In genomic region chr3:46092704-46093085, GRCh38 we compare ENCODE assay signal across 15 cellular contexts.
A peak's percentile ranks its signal among the peaks of the same experiment; 100 is the strongest.
DNase-seq lines count a peak whose midpoint lies in the region; ATAC-seq, FAIRE-seq and TF ChIP-seq lines count a peak whose summit lies in the region.
"Had no signal": no experiment of that assay in that cellular context is flagged by ENCODE, and none has a peak within 500 bp of the region (broad histone marks: within the 10 kb centered on the region; RNA-seq: fewer than 3 reads in every experiment).

No MANE protein-coding gene starts in this region.

- H3K27me3 Mint-ChIP-seq in activated B cell treated with CpG ODN at 0.5 μM for 24 hours, result no peaks in the 10 kb centered on the region
- no peaks in the 10 kb centered on the region for H3K27me3 Mint-ChIP-seq in activated T-helper 17 cell treated with anti-CD3 and anti-CD28 coated beads, Interleukin-2, amount 50 U/mL, for 72 hours
- peaks cover 2% of the 10 kb centered on the region; the same call in 1 of the 2 replicates for H3K27me3 Mint-ChIP-seq in H9 (ENCODE audit: low read depth)

- peak; percentile 40 for ATAC-seq in GM19395 (IDR thresholded peaks at IDR 0.05; ENCODE audit: unreplicated experiment)
- ATAC-seq in HG03066 (IDR thresholded peaks at IDR 0.05; ENCODE audit: low read depth, unreplicated experiment), result peak; percentile 36
- ATAC-seq in activated B cell treated with CpG ODN at 0.5 μM for 24 hours (ENCODE audit: low read depth), result no peak
- no peak for ATAC-seq in activated T-helper 17 cell treated with anti-CD3 and anti-CD28 coated beads, Interleukin-2, amount 50 U/mL, for 72 hours (replicated peaks)
- no peak for ATAC-seq in HG03432 (IDR thresholded peaks at IDR 0.05; ENCODE audit: unreplicated experiment)
- ATAC-seq: foreskin keratinocyte had no signal

- H3K4me1 ChIP-seq in smooth muscle cell (ENCODE audit: low read depth) (no peaks in the 10 kb centered on the region), H9 (ENCODE audit: insufficient read depth, low read length) (no peaks in the 10 kb centered on the region)
- H3K4me1 ChIP-seq: ascending aorta, foreskin keratinocyte had no signal

- TF ChIP-seq POLR2A in GM12891 (IDR thresholded peaks at IDR 0.05; ENCODE audit: low read depth, low read length), result no peak

- no peaks in the 10 kb centered on the region for H3K36me3 ChIP-seq in smooth muscle cell (ENCODE audit: low read depth)
- H3K36me3 ChIP-seq: ascending aorta had no signal

- H3K27ac Mint-ChIP-seq in activated B cell treated with CpG ODN at 0.5 μM for 24 hours (peak overlapping the region; percentile 61), H9 (no peak overlapping the region)
- no peak overlapping the region for H3K27ac Mint-ChIP-seq in activated T-helper 17 cell treated with anti-CD3 and anti-CD28 coated beads, Interleukin-2, amount 50 U/mL, for 72 hours
- H3K27ac Mint-ChIP-seq: HFFc6 had no signal

- H3K18ac ChIP-seq in H9 (ENCODE audit: insufficient read length, low read depth, low read length), result no peak overlapping the region

- H3K23ac ChIP-seq in H9 (ENCODE audit: insufficient read length, low read depth, low read length), result no peak overlapping the region

- no peaks in the 10 kb centered on the region for H3K9me3 ChIP-seq in smooth muscle cell (replicated peaks; ENCODE audit: low read depth)
- no peaks in the 10 kb centered on the region for H3K9me3 ChIP-seq in H9 (ENCODE audit: control insufficient read depth, low read depth, low read length)
- H3K9me3 ChIP-seq: ascending aorta, SK-N-SH had no signal

- H3K4me1 Mint-ChIP-seq in activated B cell treated with CpG ODN at 0.5 μM for 24 hours, result peaks cover 92% of the 10 kb centered on the region
- peaks cover 19% of the 10 kb centered on the region for H3K4me1 Mint-ChIP-seq in activated T-helper 17 cell treated with anti-CD3 and anti-CD28 coated beads, Interleukin-2, amount 50 U/mL, for 72 hours
- no peaks in the 10 kb centered on the region for H3K4me1 Mint-ChIP-seq in H9

- H3K4me3 Mint-ChIP-seq in activated B cell treated with CpG ODN at 0.5 μM for 24 hours (peak overlapping the region; percentile 36), H9 (no peak overlapping the region)
- H3K4me3 Mint-ChIP-seq in activated T-helper 17 cell treated with anti-CD3 and anti-CD28 coated beads, Interleukin-2, amount 50 U/mL, for 72 hours, result no peak overlapping the region
- H3K4me3 Mint-ChIP-seq: HFFc6 had no signal

- no peak overlapping the region for H3K27ac ChIP-seq in smooth muscle cell (ENCODE audit: low read depth)
- no peak overlapping the region for H3K27ac ChIP-seq in H9 (ENCODE audit: insufficient read length, low read depth, low read length)
- H3K27ac ChIP-seq: ascending aorta, foreskin keratinocyte had no signal

- no peaks in the 10 kb centered on the region for H3K23me2 ChIP-seq in H9 (ENCODE audit: insufficient read length, low read depth, low read length, poor library complexity, severe bottlenecking)

- H3F3A ChIP-seq in smooth muscle cell (ENCODE audit: low read depth), result peaks cover 3% of the 10 kb centered on the region

- no peaks in the 10 kb centered on the region for H3K79me1 ChIP-seq in H9 (ENCODE audit: insufficient read depth, low read depth, low read length, poor library complexity, severe bottlenecking)

- POLR2A ChIA-PET in activated B cell treated with CpG ODN at 0.5 μM for 24 hours (lab: Charles Lee), result interaction anchor here (0.6 to 0.7 kb wide), 2 partner anchors 228 to 286 kb away, joined by 5 to 9 read pairs; no protein-coding TSS in a partner anchor

- no peak overlapping the region for H3K56ac ChIP-seq in H9 (ENCODE audit: insufficient read length, low read depth, low read length)

- H3K79me2 ChIP-seq in smooth muscle cell (ENCODE audit: low read depth), result no peaks in the 10 kb centered on the region
- no peaks in the 10 kb centered on the region for H3K79me2 ChIP-seq in H9 (ENCODE audit: insufficient read depth, low read length)

- no peak overlapping the region for H4K91ac ChIP-seq in H9 (ENCODE audit: insufficient read length, low read depth, low read length)

- H3K4me3 ChIP-seq in smooth muscle cell, result no peak overlapping the region
- H3K4me3 ChIP-seq: ascending aorta had no signal

- H3K4ac ChIP-seq in H9 (ENCODE audit: low read depth, low read length), result no peak overlapping the region

- DNase-seq in GM12891 (ENCODE audit: insufficient read length, low spot score) (no peak), activated B cell treated with CpG ODN at 0.5 μM for 24 hours (no peak), smooth muscle cell (lab: John Stamatoyannopoulos, UW; ENCODE audit: unreplicated experiment) (no peak), H9 (no peak)
- DNase-seq: EL, foreskin keratinocyte, HFFc6, NCI-H1694, NCI-H774, SK-N-SH had no signal

- H2BK5ac ChIP-seq in H9 (ENCODE audit: insufficient read length, low read length), result no peak overlapping the region

- H3K9ac ChIP-seq in smooth muscle cell (ENCODE audit: low read depth) (no peak overlapping the region), H9 (ENCODE audit: extremely low read depth, insufficient read length, low read length) (no peak overlapping the region)
- H3K9ac ChIP-seq: SK-N-SH had no signal

- no peaks in the 10 kb centered on the region for H3K9me3 Mint-ChIP-seq in activated B cell treated with CpG ODN at 0.5 μM for 24 hours
- H3K9me3 Mint-ChIP-seq in activated T-helper 17 cell treated with anti-CD3 and anti-CD28 coated beads, Interleukin-2, amount 50 U/mL, for 72 hours, result no peaks in the 10 kb centered on the region
- peaks cover 0 to 4% of the 10 kb centered on the region in 2 experiments; a peak in 1 of 5 replicates for H3K9me3 Mint-ChIP-seq in H9
- H3K9me3 Mint-ChIP-seq: HFFc6 had no signal

- H2AFZ ChIP-seq in smooth muscle cell (ENCODE audit: low read depth), result no peak overlapping the region
- no peak overlapping the region for H2AFZ ChIP-seq in H9 (ENCODE audit: low read length)

- no peak overlapping the region for H3T11ph ChIP-seq in H9 (ENCODE audit: low read length)

- peak; percentile 92 for FAIRE-seq in GM12891 (lab: Jason Lieb, UNC)

- H2BK12ac ChIP-seq in H9 (ENCODE audit: insufficient read length, low read depth, low read length), result no peak overlapping the region

- no peaks in the 10 kb centered on the region for H4K20me1 ChIP-seq in smooth muscle cell (ENCODE audit: low read depth)
- H4K20me1 ChIP-seq in H9 (ENCODE audit: control insufficient read depth, insufficient read depth, insufficient read length), result no peaks in the 10 kb centered on the region

- TF ChIP-seq CTCF in activated B cell treated with CpG ODN at 0.5 μM for 24 hours (IDR thresholded peaks at IDR 0.05) (no peak), smooth muscle cell (IDR thresholded peaks at IDR 0.05; ENCODE audit: borderline replicate concordance, insufficient read depth, poor library complexity, severe bottlenecking) (no peak), H9 (conservative IDR thresholded peaks at IDR 0.05) (no peak)

- no peak overlapping the region for H4K8ac ChIP-seq in H9 (replicated peaks; ENCODE audit: insufficient read length, low read depth, low read length)

- no peaks in the 10 kb centered on the region for H3K27me3 ChIP-seq in smooth muscle cell (ENCODE audit: low read depth)
- no peaks in the 10 kb centered on the region for H3K27me3 ChIP-seq in H9 (ENCODE audit: insufficient read depth, low read length)
- H3K27me3 ChIP-seq: ascending aorta, foreskin keratinocyte had no signal

- intact Hi-C loops in activated B cell treated with CpG ODN at 0.5 μM for 24 hours (cut with micrococcal nuclease), result loop anchor here (10.0 kb wide), 1 partner anchor 498 kb away; the partner anchor contains the start of gene LIMD1

- no peak overlapping the region for H4K5ac ChIP-seq in H9 (ENCODE audit: insufficient read length, low read depth, low read length)

- H2BK120ac ChIP-seq in H9 (ENCODE audit: low read depth, low read length, poor library complexity, severe bottlenecking), result no peak overlapping the region

- WGBS in smooth muscle cell (ENCODE audit: low lambda C conversion rate), result 97% methylated on average over 2 of the region's 2 CpGs
- no CpG with 5 or more reads among the region's 2 CpGs for WGBS in H9 (ENCODE audit: extremely low coverage, insufficient read length, low lambda C conversion rate)

- H3K4me2 ChIP-seq in smooth muscle cell (no peak overlapping the region), H9 (ENCODE audit: insufficient read depth, insufficient read length, low read length) (no peak overlapping the region)
- H3K4me2 ChIP-seq: SK-N-SH had no signal

- H2BK15ac ChIP-seq in H9 (ENCODE audit: low read depth, low read length), result no peak overlapping the region

- CTCF ChIA-PET in activated B cell treated with CpG ODN at 0.5 μM for 24 hours (lab: Charles Lee), result interaction anchor here (0.6 to 2.3 kb wide), 5 partner anchors 15 to 351 kb away, joined by 3 to 8 read pairs (median 3); partner anchors contain the start of gene CCR1

- no peaks in the 10 kb centered on the region for H3K36me3 Mint-ChIP-seq in activated B cell treated with CpG ODN at 0.5 μM for 24 hours (ENCODE audit: low read depth)
- H3K36me3 Mint-ChIP-seq in activated T-helper 17 cell treated with anti-CD3 and anti-CD28 coated beads, Interleukin-2, amount 50 U/mL, for 72 hours (ENCODE audit: low read depth), result no peaks in the 10 kb centered on the region
- no peaks in the 10 kb centered on the region for H3K36me3 Mint-ChIP-seq in H9 (ENCODE audit: insufficient read depth in 1 of 3, low read depth in 3 of 3)

- no peak overlapping the region for H2AK5ac ChIP-seq in H9 (ENCODE audit: insufficient read length, low read length)

- no peak overlapping the region for H3K14ac ChIP-seq in H9 (ENCODE audit: insufficient read depth, low read length)

- no peak overlapping the region for H2BK20ac ChIP-seq in H9 (ENCODE audit: low read depth, low read length, poor library complexity, severe bottlenecking)

TF ChIP-seq in GM12891, 5 proteins besides CTCF, POLR2A, EP300 and RAD21:
- TF ChIP-seq POU2F2 (IDR thresholded peaks at IDR 0.05; ENCODE audit: low read depth, low read length) (peak; percentile 95), SPI1 (IDR thresholded peaks at IDR 0.05; ENCODE audit: low read depth, low read length) (no peak), PAX5 (IDR thresholded peaks at IDR 0.05; ENCODE audit: insufficient read depth, low read length, severe bottlenecking) (no peak), POLR2AphosphoS5 (IDR thresholded peaks at IDR 0.05; ENCODE audit: low read depth, low read length) (no peak)

Comparison
In these comparisons a context has a peak if more than half of its experiments do, and no peak if none do; other contexts are left out.
1. ATAC-seq: peak in GM19395 (single experiment) and HG03066 (single experiment); none in activated B cell treated with CpG ODN at 0.5 μM for 24 hours (single experiment), activated T-helper 17 cell treated with anti-CD3 and anti-CD28 coated beads, Interleukin-2, amount 50 U/mL, for 72 hours (single experiment) and HG03432 (single experiment).